Comparison of ENCODE assay signal across 10 cellular contexts in the genomic region with DNA sequence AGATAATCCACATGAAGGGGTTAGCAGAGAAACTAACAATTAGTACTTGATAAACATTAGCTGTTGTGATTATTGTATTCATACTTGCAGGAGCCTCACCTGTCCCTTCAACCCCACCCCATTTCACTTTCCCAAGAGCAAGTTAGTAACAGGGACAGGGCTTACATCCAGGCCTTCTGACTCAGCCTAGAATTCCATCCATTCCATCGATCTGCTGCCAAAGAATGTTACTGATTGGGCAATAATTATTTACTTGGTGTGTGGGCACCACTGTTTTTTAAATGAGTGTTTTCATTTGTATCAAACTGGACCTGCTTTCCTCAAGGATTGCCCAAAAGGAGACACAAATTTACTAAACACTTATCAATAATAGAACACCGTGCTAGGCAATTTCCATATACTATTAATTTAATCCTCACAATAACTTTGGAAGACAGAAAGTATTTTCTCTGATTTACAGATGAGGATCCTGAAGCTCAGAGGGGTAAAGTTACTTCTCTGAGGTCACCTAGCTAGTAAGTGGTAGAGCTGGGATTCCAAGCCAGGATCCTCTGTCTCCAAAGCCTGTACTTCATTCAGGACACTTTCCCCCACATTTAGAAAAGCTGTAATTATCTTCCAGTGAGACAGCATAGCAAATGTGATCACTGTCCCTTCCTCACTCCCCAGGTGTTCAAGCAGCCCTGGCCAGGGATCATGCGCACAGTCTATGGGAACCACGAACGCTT. TPM values are rescaled to one million over a fixed set of nuclear protein-coding genes. Genes with fewer than 3 reads are reported as not detected.
A peak's percentile ranks its signal among the peaks of the same experiment; 100 is the strongest.
DNase-seq lines count a peak whose midpoint lies in the region; ATAC-seq, FAIRE-seq and TF ChIP-seq lines count a peak whose summit lies in the region.
"Had no signal": no experiment of that assay in that cellular context is flagged by ENCODE, and none has a peak within 500 bp of the region (broad histone marks: within the 10 kb centered on the region; RNA-seq: fewer than 3 reads in every experiment).

No MANE protein-coding gene starts in this region.

- no peak overlapping the region for H2BK12ac ChIP-seq in trophoblast cell (ENCODE audit: low read length)

- H3K36me3 ChIP-seq in RWPE2 (ENCODE audit: low read depth) = peaks cover 97% of the 10 kb centered on the region
- peaks cover 35 to 60% of the 10 kb centered on the region in 2 experiments for H3K36me3 ChIP-seq in trophoblast cell (ENCODE audit: control insufficient read depth in 1 of 2, insufficient read depth in 2 of 2, low read length in 2 of 2)

- peak overlapping the region; percentile 65 for H3K27ac ChIP-seq in RWPE2 (ENCODE audit: poor library complexity, severe bottlenecking)
- no peak overlapping the region for H3K27ac ChIP-seq in trophoblast cell (ENCODE audit: low read depth, low read length)

- DNase-seq in AG20443 (ENCODE audit: low spot score) (peak; percentile 87), RWPE2 (ENCODE audit: low spot score) (peak; percentile 88), fibroblast of peridontal ligament (ENCODE audit: extremely low read depth) (peak; percentile 90), trophoblast cell (peak; percentile 69 to 90), frontal cortex (ENCODE audit: low spot score in 2 of 2) (no peak), NCI-H774 (lab: John Stamatoyannopoulos, UW) (no peak)
- DNase-seq: CD4-positive, alpha-beta T cell; MM.1S had no signal

- H4K12ac ChIP-seq in trophoblast cell (ENCODE audit: low read depth, low read length) = no peak overlapping the region

- no peak for TF ChIP-seq CTCF in RWPE2 (IDR thresholded peaks at IDR 0.05; ENCODE audit: poor library complexity, severe bottlenecking)

- H2AFZ ChIP-seq in trophoblast cell (ENCODE audit: insufficient read depth, low read length, poor library complexity) = no peak overlapping the region

- H3K18ac ChIP-seq in trophoblast cell (ENCODE audit: low read length) = no peak overlapping the region

- no peak overlapping the region for H3K4ac ChIP-seq in trophoblast cell (ENCODE audit: low read depth, low read length)

- H3K4me2 ChIP-seq in trophoblast cell (ENCODE audit: low read length) = no peak overlapping the region

- H2BK5ac ChIP-seq in trophoblast cell (ENCODE audit: low read depth, low read length, poor library complexity) = no peak overlapping the region

- H3K79me1 ChIP-seq in trophoblast cell (ENCODE audit: low read length) = peaks cover 2% of the 10 kb centered on the region

- no peak overlapping the region for H3K14ac ChIP-seq in trophoblast cell (ENCODE audit: low read length)

- no peaks in the 10 kb centered on the region for H3K27me3 ChIP-seq in RWPE2 (ENCODE audit: insufficient read depth, poor library complexity, severe bottlenecking)
- no peaks in the 10 kb centered on the region for H3K27me3 ChIP-seq in trophoblast cell (ENCODE audit: insufficient read depth, low read length)

- H3K4me3 ChIP-seq in RWPE2 (ENCODE audit: severe bottlenecking) (no peak overlapping the region), trophoblast cell (ENCODE audit: low read depth, low read length) (no peak overlapping the region)

- no peaks in the 10 kb centered on the region for H3K9me3 ChIP-seq in RWPE2 (ENCODE audit: severe bottlenecking)
- H3K9me3 ChIP-seq in trophoblast cell (ENCODE audit: insufficient read depth, low read depth, low read length) = peaks cover 5% of the 10 kb centered on the region

- H3K79me2 ChIP-seq in trophoblast cell (ENCODE audit: control insufficient read depth, insufficient read depth, low read length, poor library complexity) = no peaks in the 10 kb centered on the region

- no peak overlapping the region for H4K91ac ChIP-seq in trophoblast cell (ENCODE audit: low read depth, low read length)

- no peak overlapping the region for H2BK120ac ChIP-seq in trophoblast cell (ENCODE audit: insufficient read depth, low read length, poor library complexity)

- no peak for FAIRE-seq in frontal cortex (lab: Jason Lieb, UNC)

- H4K8ac ChIP-seq in trophoblast cell (ENCODE audit: low read depth, low read length) = no peak overlapping the region

- ATAC-seq in RWPE2 (ENCODE audit: low read depth) = peak; percentile 93
- no peak for ATAC-seq in GM18909 (IDR thresholded peaks at IDR 0.05; ENCODE audit: poor library complexity, unreplicated experiment)
- ATAC-seq in HG02759 (IDR thresholded peaks at IDR 0.05; ENCODE audit: unreplicated experiment) = no peak

- peaks cover 33% of the 10 kb centered on the region for H3K4me1 ChIP-seq in RWPE2 (ENCODE audit: insufficient read depth, poor library complexity, severe bottlenecking)
- peaks cover 9 to 14% of the 10 kb centered on the region in 2 experiments for H3K4me1 ChIP-seq in trophoblast cell (ENCODE audit: control insufficient read depth in 1 of 2, insufficient read depth in 2 of 2, low read length in 2 of 2)

- no peak overlapping the region for H3K23ac ChIP-seq in trophoblast cell (ENCODE audit: low read length)

- H3K9ac ChIP-seq in trophoblast cell (ENCODE audit: low read length) = no peak overlapping the region

- H2AK5ac ChIP-seq in trophoblast cell (ENCODE audit: low read length) = no peak overlapping the region

- WGBS in trophoblast cell (ENCODE audit: extremely low coverage, insufficient coverage, insufficient read length) = no CpG with 5 or more reads among the region's 5 CpGs

RNA-seq across cellular contexts. Expression of gene GSS, which starts 32.8 kb away (rescaled TPM):
- polyA plus RNA-seq in trophoblast cell (2013) = 29.0 and 32.1 TPM in 2 replicates
- 29.3 TPM for total RNA-seq in frontal cortex

RNA-seq across cellular contexts. Expression of gene MYH7B, which starts 32.9 kb away (rescaled TPM):
- 0.14 and 0.19 TPM in 2 replicates for polyA plus RNA-seq in trophoblast cell (2013)
- total RNA-seq in frontal cortex = not detected

RNA-seq across cellular contexts. Expression of gene ACSS2, which starts 46.4 kb away (rescaled TPM):
- polyA plus RNA-seq in trophoblast cell (2013) = 57.8 and 58.0 TPM in 2 replicates
- 18.3 TPM for total RNA-seq in frontal cortex

RNA-seq across cellular contexts. Expression of gene GGT7, which starts 50.2 kb away (rescaled TPM):
- 12.2 and 12.9 TPM in 2 replicates for polyA plus RNA-seq in trophoblast cell (2013)
- total RNA-seq in frontal cortex = 13.5 TPM

Comparison
In these comparisons a context has a peak if more than half of its experiments do, and no peak if none do; other contexts are left out.
1. DNase-seq: peak in AG20443 (single experiment), RWPE2 (single experiment), fibroblast of peridontal ligament (single experiment) and trophoblast cell (2 of 2); none in frontal cortex (0 of 2) and NCI-H774 (single experiment).